In genomic region chr4:86223472-86223871, GRCh38 we compare ENCODE assay signal across 8 cellular contexts.
DNase-seq lines count a peak whose midpoint lies in the region; TF ChIP-seq lines count a peak whose summit lies in the region.

No MANE protein-coding gene starts in this region.

- H3K27ac ChIP-seq in GM23248: no peak overlapping the region

- in situ Hi-C loops in GM23248 (cut with MboI): loop anchor here (25.0 kb wide), 1 partner anchor 411 kb away; no protein-coding TSS in a partner anchor

- H3K9me2 ChIP-seq in GM23248 (ENCODE audit: insufficient read depth): no peaks in the 10 kb centered on the region

- DNase-seq in GM03348 (ENCODE audit: low spot score): peak; percentile 52
- DNase-seq in GM23248: peak; percentile 67
- peak; percentile 56 for DNase-seq in NB4 (ENCODE audit: low read depth)
- peak; percentile 63 for DNase-seq in fibroblast of mammary gland (ENCODE audit: low read depth)
- no peak for DNase-seq in HPDE6-E6E7 (ENCODE audit: extremely low spot score)
- DNase-seq in NCI-H2029 treated with DMSO at 0.1 percent for 48 hours (lab: John Stamatoyannopoulos, UW): no peak
- no peak for DNase-seq in activated gamma-delta T cell treated with Interleukin-2 at 50 U/mL for 16 hours
- no peak for DNase-seq in mesenteric fat pad (ENCODE audit: low spot score)

- no peak overlapping the region for H2AFZ ChIP-seq in GM23248

- H4K20me1 ChIP-seq in GM23248 (ENCODE audit: insufficient read depth): no peaks in the 10 kb centered on the region

- WGBS in GM23248 (ENCODE audit: low coverage in 1 of 2, low lambda C conversion rate in 2 of 2, missing lambda C conversion rate in 2 of 2), 2 experiments: 26 to 28% methylated on average over 3 of the region's 3 CpGs

- no peak overlapping the region for H3K9ac ChIP-seq in GM23248

- peaks cover 8% of the 10 kb centered on the region; the same call in 1 of the 2 replicates for H3F3A ChIP-seq in GM23248 (ENCODE audit: insufficient read depth)

- H3K27me3 ChIP-seq in GM23248 (replicated peaks; ENCODE audit: insufficient read depth): no peaks in the 10 kb centered on the region

- TF ChIP-seq CTCF in NB4 (IDR thresholded peaks at IDR 0.05; ENCODE audit: low read depth, low read length) (peak; percentile 61), fibroblast of mammary gland (conservative IDR thresholded peaks at IDR 0.05; ENCODE audit: control insufficient read depth, insufficient read depth, low read depth, low read length) (peak; percentile 70)

- no peak overlapping the region for H3K4me2 ChIP-seq in GM23248 (ENCODE audit: unreplicated experiment)

- H3K4me3 ChIP-seq in GM23248 (no peak overlapping the region), NB4 (ENCODE audit: low read depth, low read length) (no peak overlapping the region), fibroblast of mammary gland (ENCODE audit: control insufficient read depth, low read depth, low read length) (no peak overlapping the region)

- H3K4me1 ChIP-seq in GM23248 (ENCODE audit: insufficient read depth): peaks cover 20% of the 10 kb centered on the region

- no peaks in the 10 kb centered on the region for H3K79me2 ChIP-seq in GM23248 (ENCODE audit: insufficient read depth)

- no peaks in the 10 kb centered on the region for H3K9me3 ChIP-seq in GM23248 (ENCODE audit: low read depth)

- TF ChIP-seq POLR2A in NB4 (IDR thresholded peaks at IDR 0.05; ENCODE audit: extremely low read depth, insufficient read length): no peak

- no peaks in the 10 kb centered on the region for H3K36me3 ChIP-seq in GM23248 (ENCODE audit: low read depth)

Comparison
In these comparisons a context has a peak if more than half of its experiments do, and no peak if none do; other contexts are left out.
1. DNase-seq: peak in GM03348 (single experiment), GM23248 (single experiment), NB4 (single experiment) and fibroblast of mammary gland (single experiment); none in HPDE6-E6E7 (single experiment), NCI-H2029 treated with DMSO at 0.1 percent for 48 hours (single experiment), activated gamma-delta T cell treated with Interleukin-2 at 50 U/mL for 16 hours (single experiment) and mesenteric fat pad (single experiment).